24 cellular contexts compared by ENCODE assay signal in genomic region chr12:90999518-90999917, GRCh38. TPM values are rescaled to one million over a fixed set of nuclear protein-coding genes. Genes with fewer than 3 reads are reported as not detected.
A peak's percentile ranks its signal among the peaks of the same experiment; 100 is the strongest.
DNase-seq lines count a peak whose midpoint lies in the region; ATAC-seq, FAIRE-seq and TF ChIP-seq lines count a peak whose summit lies in the region.
"Had no signal": no experiment of that assay in that cellular context is flagged by ENCODE, and none has a peak within 500 bp of the region (broad histone marks: within the 10 kb centered on the region; RNA-seq: fewer than 3 reads in every experiment).

No MANE protein-coding gene starts in this region.

- H3K27me3 ChIP-seq in bronchial epithelial cell (ENCODE audit: control insufficient read depth, insufficient read depth, low read length) (no peaks in the 10 kb centered on the region), foreskin keratinocyte (no peaks in the 10 kb centered on the region)
- H3K27me3 ChIP-seq: BLaER1, SJSA1 had no signal

- ATAC-seq in foreskin keratinocyte: peak; percentile 64

- H3K36me3 ChIP-seq in bronchial epithelial cell (ENCODE audit: control insufficient read depth, insufficient read depth, low read length): no peaks in the 10 kb centered on the region
- H3K36me3 ChIP-seq: BLaER1, HAP-1, SJSA1 had no signal

- H3K4me3 ChIP-seq in bronchial epithelial cell (ENCODE audit: low read depth, low read length): no peak overlapping the region
- H3K4me3 ChIP-seq: BLaER1, HAP-1, SJSA1 had no signal

- TF ChIP-seq CTCF in 22Rv1 (IDR thresholded peaks at IDR 0.05): no peak
- TF ChIP-seq CTCF in bronchial epithelial cell (IDR thresholded peaks at IDR 0.05; ENCODE audit: insufficient read depth, low read length, severe bottlenecking): no peak
- no peak for TF ChIP-seq CTCF in foreskin keratinocyte (conservative IDR thresholded peaks at IDR 0.05)

- H3K27ac ChIP-seq in 22Rv1 (peak overlapping the region; percentile 69), foreskin keratinocyte (no peak overlapping the region)
- H3K27ac ChIP-seq: BLaER1, KMS-11, SJSA1 had no signal

- peaks cover 14% of the 10 kb centered on the region for H3K4me1 ChIP-seq in foreskin keratinocyte
- H3K4me1 ChIP-seq: BLaER1, HAP-1 had no signal

- DNase-seq in HS-5 (ENCODE audit: low read depth): peak; percentile 26
- DNase-seq in bronchial epithelial cell (ENCODE audit: low read depth): peak; percentile 51
- DNase-seq in foreskin keratinocyte: no peak
- DNase-seq in iPS-NIHi11 (ENCODE audit: low spot score): no peak
- DNase-seq in putamen (ENCODE audit: low spot score): no peak
- no peak for DNase-seq in kidney tubule cell (ENCODE audit: low spot score)
- DNase-seq in Kasumi-1 (lab: John Stamatoyannopoulos, UW): no peak
- DNase-seq: CD4-positive, CD25-positive, alpha-beta regulatory T cell; GF-D8; GOT3; NCI-H1105; NCI-H2029; NCI-H526 treated with DMSO at 0.1 percent for 48 hours; Right ventricle myocardium superior; RPMI8226 had no signal

- no peak for FAIRE-seq in bronchial epithelial cell (lab: Jason Lieb, UNC)
- FAIRE-seq: GM12891 had no signal

RNA-seq across cellular contexts. Expression of gene EPYC, which starts 5.3 kb away (rescaled TPM):
- total RNA-seq in bronchial epithelial cell: not detected in 2 replicates
- total RNA-seq in foreskin keratinocyte: not detected in 2 replicates
- polyA plus RNA-seq in foreskin keratinocyte: not detected in 2 replicates
- total RNA-seq: A172; CD4-positive, CD25-positive, alpha-beta regulatory T cell; NCI-H460; Right ventricle myocardium superior had no signal
- polyA plus RNA-seq: CD4-positive, CD25-positive, alpha-beta regulatory T cell; IgD-negative memory B cell had no signal

RNA-seq across cellular contexts. Expression of gene CCER1, which starts 44.5 kb away (rescaled TPM):
- not detected in 2 replicates for total RNA-seq in bronchial epithelial cell
- total RNA-seq in foreskin keratinocyte: not detected in 2 replicates
- polyA plus RNA-seq in foreskin keratinocyte: not detected in 2 replicates
- total RNA-seq: A172; CD4-positive, CD25-positive, alpha-beta regulatory T cell; NCI-H460; Right ventricle myocardium superior; SJSA1 had no signal
- polyA plus RNA-seq: CD4-positive, CD25-positive, alpha-beta regulatory T cell; IgD-negative memory B cell had no signal

RNA-seq across cellular contexts. Expression of gene KERA, which starts 58.3 kb away (rescaled TPM):
- total RNA-seq in bronchial epithelial cell: not detected in 2 replicates
- total RNA-seq in foreskin keratinocyte: not detected in 2 replicates
- polyA plus RNA-seq in foreskin keratinocyte: not detected in 2 replicates
- total RNA-seq: A172; CD4-positive, CD25-positive, alpha-beta regulatory T cell; NCI-H460; Right ventricle myocardium superior had no signal
- polyA plus RNA-seq: CD4-positive, CD25-positive, alpha-beta regulatory T cell; IgD-negative memory B cell had no signal

Comparison
In these comparisons a context has a peak if more than half of its experiments do, and no peak if none do; other contexts are left out.
1. DNase-seq: peak in HS-5 (single experiment) and bronchial epithelial cell (single experiment); none in foreskin keratinocyte (0 of 2), iPS-NIHi11 (single experiment), putamen (single experiment), kidney tubule cell (single experiment) and Kasumi-1 (0 of 2).